ENCODE assay signal across 21 cellular contexts in genomic region chr17:30761058-30761457, GRCh38.
DNase-seq lines count a peak whose midpoint lies in the region; ATAC-seq, FAIRE-seq and TF ChIP-seq lines count a peak whose summit lies in the region.
"Had no signal": no experiment of that assay in that cellular context is flagged by ENCODE, and none has a peak within 500 bp of the region (broad histone marks: within the 10 kb centered on the region; RNA-seq: fewer than 3 reads in every experiment).

No MANE protein-coding gene starts in this region.

- no peaks in the 10 kb centered on the region for H3K9me3 ChIP-seq in HEK293 (ENCODE audit: control insufficient read depth, insufficient read depth, low read depth, low read length)
- H3K9me3 ChIP-seq in small intestine (ENCODE audit: control insufficient read depth, low read depth), result no peaks in the 10 kb centered on the region
- H3K9me3 ChIP-seq in aorta (ENCODE audit: control insufficient read depth, low read length), result no peaks in the 10 kb centered on the region
- H3K9me3 ChIP-seq: Peyer's patch had no signal

- intact Hi-C loops in activated CD8-positive, alpha-beta T cell treated with anti-CD3 and anti-CD28 coated beads for 36 hours (cut with micrococcal nuclease), result no loop called here
- intact Hi-C loops in aorta (cut with DNase I), result loop anchor here in 1 of 2 donors (5.0 kb wide), 1 partner anchor 41 kb away; no protein-coding TSS in a partner anchor

- no peak overlapping the region for H3K4me3 Mint-ChIP-seq in activated T-cell treated with anti-CD3 and anti-CD28 coated beads, Interleukin-2, amount 50 U/mL, for 24 hours
- H3K4me3 Mint-ChIP-seq in activated T-cell treated with anti-CD3 and anti-CD28 coated beads, Interleukin-2, amount 50 U/mL, for 72 hours, result no peak overlapping the region
- H3K4me3 Mint-ChIP-seq in activated CD8-positive, alpha-beta T cell treated with anti-CD3 and anti-CD28 coated beads for 36 hours, result no peak overlapping the region
- H3K4me3 Mint-ChIP-seq in stimulated activated effector memory CD8-positive, alpha-beta T cell treated with anti-CD3 and anti-CD28 coated beads, Interleukin-12 subunit alpha, Interleukin-12 subunit beta, amount 100 ng/mL, for 72 hours, result no peak overlapping the region
- H3K4me3 Mint-ChIP-seq: CD14-positive monocyte had no signal

- DNase-seq in activated T-cell treated with anti-CD3 and anti-CD28 coated beads, Interleukin-2, amount 50 U/mL, for 24 hours, result no peak
- DNase-seq in activated T-cell treated with anti-CD3 and anti-CD28 coated beads, Interleukin-2, amount 50 U/mL, for 72 hours, result no peak
- DNase-seq in activated CD8-positive, alpha-beta T cell treated with anti-CD3 and anti-CD28 coated beads for 36 hours, result no peak
- no peak for DNase-seq in stimulated activated effector memory CD8-positive, alpha-beta T cell treated with anti-CD3 and anti-CD28 coated beads, Interleukin-12 subunit alpha, Interleukin-12 subunit beta, amount 100 ng/mL, for 72 hours (ENCODE audit: low spot score in 2 of 2)
- DNase-seq in small intestine (no peak), aorta (no peak)
- DNase-seq: EL; GF-D8; KG1; NCI-H1092 treated with DMSO at 0.1 percent for 48 hours; NCI-H1436 treated with DMSO at 0.1 percent for 48 hours; NCI-H2029; NCI-H345; NCI-H524; NCI-H774; NK-92 treated with Interleukin-12 subunit alpha and Interleukin-12 subunit beta, amount 100 ng/mL, for 24 hours; Peyer's patch had no signal

- CTCF ChIA-PET in HEK293 (lab: Yijun Ruan, JAX), result no interaction called here
- CTCF ChIA-PET in activated CD8-positive, alpha-beta T cell treated with anti-CD3 and anti-CD28 coated beads for 36 hours (lab: Charles Lee), result interaction anchor here (0.6 kb wide), 1 partner anchor 122 kb away, joined by 5 read pairs; no protein-coding TSS in a partner anchor

- FAIRE-seq in small intestine (lab: Jason Lieb, UNC), result no peak
- FAIRE-seq: A204.1 had no signal

- no peak overlapping the region for H3K27ac ChIP-seq in HEK293 (ENCODE audit: extremely low read depth, low read depth, low read length)
- no peak overlapping the region for H3K27ac ChIP-seq in small intestine (ENCODE audit: low read depth in 1 of 2, low read length in 1 of 2)
- H3K27ac ChIP-seq in aorta (ENCODE audit: low read depth in 1 of 2, low read length in 2 of 2), result no peak overlapping the region
- H3K27ac ChIP-seq: Peyer's patch had no signal

- H3K36me3 Mint-ChIP-seq in activated T-cell treated with anti-CD3 and anti-CD28 coated beads, Interleukin-2, amount 50 U/mL, for 24 hours (ENCODE audit: low read depth), result peaks cover 91% of the 10 kb centered on the region
- peaks cover 9 to 14% of the 10 kb centered on the region in 2 donors for H3K36me3 Mint-ChIP-seq in activated T-cell treated with anti-CD3 and anti-CD28 coated beads, Interleukin-2, amount 50 U/mL, for 72 hours (ENCODE audit: insufficient read depth in 2 of 2)
- H3K36me3 Mint-ChIP-seq in activated CD8-positive, alpha-beta T cell treated with anti-CD3 and anti-CD28 coated beads for 36 hours (ENCODE audit: low read depth), result peaks cover 18% of the 10 kb centered on the region
- peaks cover 99% of the 10 kb centered on the region for H3K36me3 Mint-ChIP-seq in stimulated activated effector memory CD8-positive, alpha-beta T cell treated with anti-CD3 and anti-CD28 coated beads, Interleukin-12 subunit alpha, Interleukin-12 subunit beta, amount 100 ng/mL, for 72 hours

- H3K4me3 ChIP-seq in HEK293 (ENCODE audit: low read depth, low read length) (no peak overlapping the region), small intestine (ENCODE audit: low read depth in 1 of 2, low read length in 2 of 2) (no peak overlapping the region), aorta (ENCODE audit: low read length in 2 of 2) (no peak overlapping the region)
- H3K4me3 ChIP-seq: Peyer's patch had no signal

- no peak for ATAC-seq in activated T-cell treated with anti-CD3 and anti-CD28 coated beads, Interleukin-2, amount 50 U/mL, for 72 hours (replicated peaks in 1 of 2)
- no peak for ATAC-seq in activated CD8-positive, alpha-beta T cell treated with anti-CD3 and anti-CD28 coated beads for 36 hours
- no peak for ATAC-seq in stimulated activated effector memory CD8-positive, alpha-beta T cell treated with anti-CD3 and anti-CD28 coated beads, Interleukin-12 subunit alpha, Interleukin-12 subunit beta, amount 100 ng/mL, for 72 hours
- no peak for ATAC-seq in aorta (ENCODE audit: low FRiP score)
- ATAC-seq: SK-N-SH treated with all-trans-retinoic acid at 6 μM for 48 hours had no signal

- no peaks in the 10 kb centered on the region for H3K27me3 ChIP-seq in small intestine (ENCODE audit: control insufficient read depth in 2 of 2, insufficient read depth in 2 of 2, low read length in 2 of 2)
- H3K27me3 ChIP-seq in aorta (ENCODE audit: control insufficient read depth in 1 of 2, insufficient read depth in 2 of 2, low read length in 1 of 2), result no peaks in the 10 kb centered on the region
- H3K27me3 ChIP-seq: Peyer's patch had no signal

- no peaks in the 10 kb centered on the region for H3K4me1 Mint-ChIP-seq in activated T-cell treated with anti-CD3 and anti-CD28 coated beads, Interleukin-2, amount 50 U/mL, for 24 hours (ENCODE audit: low read depth)
- H3K4me1 Mint-ChIP-seq in activated T-cell treated with anti-CD3 and anti-CD28 coated beads, Interleukin-2, amount 50 U/mL, for 72 hours (ENCODE audit: low read depth), result no peaks in the 10 kb centered on the region
- H3K4me1 Mint-ChIP-seq in activated CD8-positive, alpha-beta T cell treated with anti-CD3 and anti-CD28 coated beads for 36 hours (ENCODE audit: low read depth), result no peaks in the 10 kb centered on the region
- H3K4me1 Mint-ChIP-seq in stimulated activated effector memory CD8-positive, alpha-beta T cell treated with anti-CD3 and anti-CD28 coated beads, Interleukin-12 subunit alpha, Interleukin-12 subunit beta, amount 100 ng/mL, for 72 hours, result no peaks in the 10 kb centered on the region
- H3K4me1 Mint-ChIP-seq: CD14-positive monocyte had no signal

- H3K27me3 Mint-ChIP-seq in activated T-cell treated with anti-CD3 and anti-CD28 coated beads, Interleukin-2, amount 50 U/mL, for 24 hours, result no peaks in the 10 kb centered on the region
- no peaks in the 10 kb centered on the region for H3K27me3 Mint-ChIP-seq in activated T-cell treated with anti-CD3 and anti-CD28 coated beads, Interleukin-2, amount 50 U/mL, for 72 hours (ENCODE audit: low read depth)
- H3K27me3 Mint-ChIP-seq in activated CD8-positive, alpha-beta T cell treated with anti-CD3 and anti-CD28 coated beads for 36 hours, result no peaks in the 10 kb centered on the region

- POLR2A ChIA-PET in HEK293 (lab: Yijun Ruan, JAX), result interaction anchor here (0.6 kb wide), 1 partner anchor 15 kb away, joined by 3 read pairs; no protein-coding TSS in a partner anchor
- POLR2A ChIA-PET in activated CD8-positive, alpha-beta T cell treated with anti-CD3 and anti-CD28 coated beads for 36 hours (lab: Charles Lee), result no interaction called here

- H3K4me1 ChIP-seq in HEK293 (ENCODE audit: control insufficient read depth, insufficient read depth, low read length), result no peaks in the 10 kb centered on the region
- H3K4me1 ChIP-seq in small intestine (ENCODE audit: control insufficient read depth in 2 of 2, insufficient read depth in 1 of 2, low read depth in 1 of 2, low read length in 1 of 2), result no peaks in the 10 kb centered on the region
- no peaks in the 10 kb centered on the region for H3K4me1 ChIP-seq in aorta (ENCODE audit: control insufficient read depth in 1 of 2, insufficient read depth in 2 of 2, low read length in 2 of 2)
- H3K4me1 ChIP-seq: Peyer's patch had no signal

- H3K36me3 ChIP-seq in HEK293 (ENCODE audit: control insufficient read depth in 2 of 2, insufficient read depth in 1 of 2, low read length in 2 of 2) (peaks cover 55 to 63% of the 10 kb centered on the region in 2 experiments), small intestine (ENCODE audit: control insufficient read depth in 2 of 2, insufficient read depth in 2 of 2, low read length in 2 of 2) (peaks cover 0 to 2% of the 10 kb centered on the region in 2 donors), aorta (ENCODE audit: control insufficient read depth in 1 of 2, insufficient read depth in 2 of 2, low read length in 1 of 2) (peaks cover 0 to 2% of the 10 kb centered on the region in 2 donors)

- H3K27ac Mint-ChIP-seq in activated T-cell treated with anti-CD3 and anti-CD28 coated beads, Interleukin-2, amount 50 U/mL, for 24 hours, result peak overlapping the region; percentile 55
- H3K27ac Mint-ChIP-seq in activated T-cell treated with anti-CD3 and anti-CD28 coated beads, Interleukin-2, amount 50 U/mL, for 72 hours, result no peak overlapping the region
- H3K27ac Mint-ChIP-seq in activated CD8-positive, alpha-beta T cell treated with anti-CD3 and anti-CD28 coated beads for 36 hours, result peak overlapping the region; percentile 32
- peak overlapping the region; percentile 17 for H3K27ac Mint-ChIP-seq in stimulated activated effector memory CD8-positive, alpha-beta T cell treated with anti-CD3 and anti-CD28 coated beads, Interleukin-12 subunit alpha, Interleukin-12 subunit beta, amount 100 ng/mL, for 72 hours

- no peak for TF ChIP-seq CTCF in HEK293 (tag by site-specific recombination; IDR thresholded peaks at IDR 0.05)
- TF ChIP-seq CTCF in activated CD8-positive, alpha-beta T cell treated with anti-CD3 and anti-CD28 coated beads for 36 hours (IDR thresholded peaks at IDR 0.05), result no peak

- no peaks in the 10 kb centered on the region for H3K9me3 Mint-ChIP-seq in activated T-cell treated with anti-CD3 and anti-CD28 coated beads, Interleukin-2, amount 50 U/mL, for 24 hours
- H3K9me3 Mint-ChIP-seq in activated T-cell treated with anti-CD3 and anti-CD28 coated beads, Interleukin-2, amount 50 U/mL, for 72 hours, result no peaks in the 10 kb centered on the region
- no peaks in the 10 kb centered on the region for H3K9me3 Mint-ChIP-seq in activated CD8-positive, alpha-beta T cell treated with anti-CD3 and anti-CD28 coated beads for 36 hours
- no peaks in the 10 kb centered on the region for H3K9me3 Mint-ChIP-seq in stimulated activated effector memory CD8-positive, alpha-beta T cell treated with anti-CD3 and anti-CD28 coated beads, Interleukin-12 subunit alpha, Interleukin-12 subunit beta, amount 100 ng/mL, for 72 hours
- H3K9me3 Mint-ChIP-seq: CD14-positive monocyte had no signal

TF ChIP-seq in HEK293, 187 proteins besides CTCF, POLR2A, EP300 and RAD21:
- TF ChIP-seq ZNF121 (tag by site-specific recombination; IDR thresholded peaks at IDR 0.05) (0 out of 2 replicates have a peak, but pooled peaks have one; percentile 29), ZNF175 (tag by site-specific recombination; IDR thresholded peaks at IDR 0.05) (no peak), ZNF169 (tag by site-specific recombination; IDR thresholded peaks at IDR 0.05) (no peak), ZBTB8A (tag by site-specific recombination; IDR thresholded peaks at IDR 0.05) (no peak), GLIS1 (tag by site-specific recombination; IDR thresholded peaks at IDR 0.05) (no peak), ZBTB20 (tag by site-specific recombination; IDR thresholded peaks at IDR 0.05) (no peak), ZFP41 (tag by site-specific recombination; IDR thresholded peaks at IDR 0.05; ENCODE audit: borderline replicate concordance) (no peak), ZNF585B (tag by site-specific recombination; IDR thresholded peaks at IDR 0.05) (no peak)
